2 cellular contexts compared by ENCODE assay signal in the genomic region with DNA sequence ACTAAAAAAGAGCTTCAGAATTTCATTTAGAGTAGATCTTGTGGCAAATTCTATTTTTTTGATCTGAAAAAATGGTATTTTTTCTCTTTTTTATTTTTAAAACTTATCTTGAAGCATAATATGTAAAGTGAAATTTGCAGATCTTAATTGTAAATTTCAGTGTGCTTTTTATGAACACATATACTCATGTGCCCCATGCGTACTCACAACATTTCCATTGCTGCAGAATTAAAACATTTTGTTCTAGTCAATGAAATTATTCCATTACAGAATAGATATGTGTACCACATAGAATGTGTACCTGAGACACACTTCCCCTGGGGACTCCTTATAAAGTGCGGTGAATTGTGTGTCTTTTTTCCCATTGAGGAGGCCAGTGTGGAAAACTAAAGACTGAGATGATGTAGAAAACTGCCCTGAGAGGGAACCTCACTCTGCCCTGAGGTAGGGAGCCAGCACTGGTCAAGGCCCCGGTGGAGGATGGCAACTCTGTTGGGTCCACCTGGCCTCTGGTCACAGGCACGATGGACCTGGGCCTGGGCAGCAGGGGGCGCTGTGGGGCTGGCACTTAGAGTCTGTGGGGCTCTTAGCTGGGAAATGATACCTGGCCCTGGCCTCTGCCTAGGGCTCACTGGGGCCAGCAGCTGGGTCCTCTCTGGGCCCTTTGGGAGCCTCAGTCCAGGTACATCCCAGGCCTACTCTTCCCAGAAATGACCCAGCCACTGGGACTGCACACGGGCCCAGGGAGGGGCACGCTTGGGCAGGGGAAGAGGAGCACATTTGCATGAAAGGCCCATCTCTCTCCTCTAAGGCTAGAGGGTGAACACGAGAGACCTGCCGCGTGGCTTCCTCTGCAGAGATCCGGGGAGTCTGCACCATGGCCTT.
TF ChIP-seq lines count a peak whose summit lies in the region.

No MANE protein-coding gene starts in this region.

TF ChIP-seq in SK-N-SH treated with all-trans-retinoic acid at 6 μM for 48 hours, 23 proteins besides CTCF, POLR2A, EP300 and RAD21 (continued from another document):
- TF ChIP-seq, protein P1, sequence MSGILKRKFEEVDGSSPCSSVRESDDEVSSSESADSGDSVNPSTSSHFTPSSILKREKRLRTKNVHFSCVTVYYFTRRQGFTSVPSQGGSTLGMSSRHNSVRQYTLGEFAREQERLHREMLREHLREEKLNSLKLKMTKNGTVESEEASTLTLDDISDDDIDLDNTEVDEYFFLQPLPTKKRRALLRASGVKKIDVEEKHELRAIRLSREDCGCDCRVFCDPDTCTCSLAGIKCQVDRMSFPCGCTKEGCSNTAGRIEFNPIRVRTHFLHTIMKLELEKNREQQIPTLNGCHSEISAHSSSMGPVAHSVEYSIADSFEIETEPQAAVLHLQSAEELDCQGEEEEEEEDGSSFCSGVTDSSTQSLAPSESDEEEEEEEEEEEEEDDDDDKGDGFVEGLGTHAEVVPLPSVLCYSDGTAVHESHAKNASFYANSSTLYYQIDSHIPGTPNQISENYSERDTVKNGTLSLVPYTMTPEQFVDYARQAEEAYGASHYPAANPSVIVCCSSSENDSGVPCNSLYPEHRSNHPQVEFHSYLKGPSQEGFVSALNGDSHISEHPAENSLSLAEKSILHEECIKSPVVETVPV (CRISPR knock-in tag; IDR thresholded peaks at IDR 0.05) = no peak
- TF ChIP-seq ZFP3 (CRISPR knock-in tag; IDR thresholded peaks at IDR 0.05) (no peak), CSDC2 (CRISPR knock-in tag; IDR thresholded peaks at IDR 0.05) (no peak), SNAI2 (CRISPR knock-in tag; IDR thresholded peaks at IDR 0.05) (no peak), GLIS3 (CRISPR knock-in tag; IDR thresholded peaks at IDR 0.05) (no peak), ZNF70 (CRISPR knock-in tag; IDR thresholded peaks at IDR 0.05) (no peak), OSR1 (CRISPR knock-in tag; IDR thresholded peaks at IDR 0.05) (no peak), TCF4 (CRISPR knock-in tag; IDR thresholded peaks at IDR 0.05; ENCODE audit: borderline replicate concordance) (no peak), PPARA (CRISPR knock-in tag; IDR thresholded peaks at IDR 0.05; ENCODE audit: borderline replicate concordance) (no peak), BACH2 (CRISPR knock-in tag; IDR thresholded peaks at IDR 0.05; ENCODE audit: borderline replicate concordance) (no peak), RARB (CRISPR knock-in tag; IDR thresholded peaks at IDR 0.05) (no peak), TOX (CRISPR knock-in tag; IDR thresholded peaks at IDR 0.05; ENCODE audit: borderline replicate concordance) (no peak), ZNF565 (CRISPR knock-in tag; conservative IDR thresholded peaks at IDR 0.05; ENCODE audit: low read depth) (no peak)
- TF ChIP-seq, protein P2, sequence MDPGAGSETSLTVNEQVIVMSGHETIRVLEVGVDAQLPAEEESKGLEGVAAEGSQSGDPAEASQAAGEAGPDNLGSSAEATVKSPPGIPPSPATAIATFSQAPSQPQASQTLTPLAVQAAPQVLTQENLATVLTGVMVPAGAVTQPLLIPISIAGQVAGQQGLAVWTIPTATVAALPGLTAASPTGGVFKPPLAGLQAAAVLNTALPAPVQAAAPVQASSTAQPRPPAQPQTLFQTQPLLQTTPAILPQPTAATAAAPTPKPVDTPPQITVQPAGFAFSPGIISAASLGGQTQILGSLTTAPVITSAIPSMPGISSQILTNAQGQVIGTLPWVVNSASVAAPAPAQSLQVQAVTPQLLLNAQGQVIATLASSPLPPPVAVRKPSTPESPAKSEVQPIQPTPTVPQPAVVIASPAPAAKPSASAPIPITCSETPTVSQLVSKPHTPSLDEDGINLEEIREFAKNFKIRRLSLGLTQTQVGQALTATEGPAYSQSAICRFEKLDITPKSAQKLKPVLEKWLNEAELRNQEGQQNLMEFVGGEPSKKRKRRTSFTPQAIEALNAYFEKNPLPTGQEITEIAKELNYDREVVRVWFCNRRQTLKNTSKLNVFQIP (CRISPR knock-in tag; IDR thresholded peaks at IDR 0.05; ENCODE audit: borderline replicate concordance, low read depth) = no peak
- TF ChIP-seq, protein P3, sequence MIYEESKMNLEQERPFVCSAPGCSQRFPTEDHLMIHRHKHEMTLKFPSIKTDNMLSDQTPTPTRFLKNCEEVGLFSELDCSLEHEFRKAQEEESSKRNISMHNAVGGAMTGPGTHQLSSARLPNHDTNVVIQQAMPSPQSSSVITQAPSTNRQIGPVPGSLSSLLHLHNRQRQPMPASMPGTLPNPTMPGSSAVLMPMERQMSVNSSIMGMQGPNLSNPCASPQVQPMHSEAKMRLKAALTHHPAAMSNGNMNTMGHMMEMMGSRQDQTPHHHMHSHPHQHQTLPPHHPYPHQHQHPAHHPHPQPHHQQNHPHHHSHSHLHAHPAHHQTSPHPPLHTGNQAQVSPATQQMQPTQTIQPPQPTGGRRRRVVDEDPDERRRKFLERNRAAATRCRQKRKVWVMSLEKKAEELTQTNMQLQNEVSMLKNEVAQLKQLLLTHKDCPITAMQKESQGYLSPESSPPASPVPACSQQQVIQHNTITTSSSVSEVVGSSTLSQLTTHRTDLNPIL (CRISPR knock-in tag; IDR thresholded peaks at IDR 0.05; ENCODE audit: low read depth) = no peak

TF ChIP-seq in K562, 482 proteins besides CTCF, POLR2A, EP300 and RAD21 (continued from another document and continues in another):
- TF ChIP-seq CREB1 (IDR thresholded peaks at IDR 0.05) = no peak; the same call in 1 of the 2 replicates
- 0 out of 2 replicates have a peak, but pooled peaks have one; percentile 33 for TF ChIP-seq CREB1 (CRISPR knock-in tag; IDR thresholded peaks at IDR 0.05)
- no peak for TF ChIP-seq BRD9 (IDR thresholded peaks at IDR 0.05; ENCODE audit: low read depth, partially characterized antibody)
- no peak for TF ChIP-seq LARP7 (IDR thresholded peaks at IDR 0.05)
- no peak for TF ChIP-seq WHSC1 (IDR thresholded peaks at IDR 0.05; ENCODE audit: low read length)
- TF ChIP-seq HOMEZ (CRISPR knock-in tag; IDR thresholded peaks at IDR 0.05) = peak; percentile 23; the same call in 1 of the 2 replicates
- no peak; a peak in 1 of 3 replicates for TF ChIP-seq CBX3 (IDR thresholded peaks at IDR 0.05; ENCODE audit: borderline replicate concordance in 1 of 2, low read length in 2 of 2)
- TF ChIP-seq ZNF165 (CRISPR knock-in tag; IDR thresholded peaks at IDR 0.05; ENCODE audit: borderline replicate concordance) = peak; percentile 77; the same call in 1 of the 2 replicates
- 0 out of 2 replicates have a peak, but pooled peaks have one; percentile 37 for TF ChIP-seq RREB1 (CRISPR knock-in tag; IDR thresholded peaks at IDR 0.05)
- TF ChIP-seq, protein P4, sequence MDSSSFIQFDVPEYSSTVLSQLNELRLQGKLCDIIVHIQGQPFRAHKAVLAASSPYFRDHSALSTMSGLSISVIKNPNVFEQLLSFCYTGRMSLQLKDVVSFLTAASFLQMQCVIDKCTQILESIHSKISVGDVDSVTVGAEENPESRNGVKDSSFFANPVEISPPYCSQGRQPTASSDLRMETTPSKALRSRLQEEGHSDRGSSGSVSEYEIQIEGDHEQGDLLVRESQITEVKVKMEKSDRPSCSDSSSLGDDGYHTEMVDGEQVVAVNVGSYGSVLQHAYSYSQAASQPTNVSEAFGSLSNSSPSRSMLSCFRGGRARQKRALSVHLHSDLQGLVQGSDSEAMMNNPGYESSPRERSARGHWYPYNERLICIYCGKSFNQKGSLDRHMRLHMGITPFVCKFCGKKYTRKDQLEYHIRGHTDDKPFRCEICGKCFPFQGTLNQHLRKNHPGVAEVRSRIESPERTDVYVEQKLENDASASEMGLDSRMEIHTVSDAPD (CRISPR knock-in tag; IDR thresholded peaks at IDR 0.05) = 0 out of 2 replicates have a peak, but pooled peaks have one; percentile 47
- 0 out of 2 replicates have a peak, but pooled peaks have one; percentile 37 for TF ChIP-seq ZNF263 (CRISPR knock-in tag; IDR thresholded peaks at IDR 0.05; ENCODE audit: borderline replicate concordance)
- no peak for TF ChIP-seq DLX4 (CRISPR knock-in tag; IDR thresholded peaks at IDR 0.05)
- no peak for TF ChIP-seq TCF7L2 (IDR thresholded peaks at IDR 0.05; ENCODE audit: low read depth, low read length)
- TF ChIP-seq PHF20 (IDR thresholded peaks at IDR 0.05; ENCODE audit: partially characterized antibody) = no peak
- TF ChIP-seq CBFA2T2 (conservative IDR thresholded peaks at IDR 0.05) = no peak
- TF ChIP-seq ZNF77 (CRISPR knock-in tag; IDR thresholded peaks at IDR 0.05) = no peak
- peak; percentile 80; the same call in 1 of the 2 replicates for TF ChIP-seq STAG1 (CRISPR knock-in tag; IDR thresholded peaks at IDR 0.05; ENCODE audit: borderline replicate concordance)
- TF ChIP-seq, protein P5, sequence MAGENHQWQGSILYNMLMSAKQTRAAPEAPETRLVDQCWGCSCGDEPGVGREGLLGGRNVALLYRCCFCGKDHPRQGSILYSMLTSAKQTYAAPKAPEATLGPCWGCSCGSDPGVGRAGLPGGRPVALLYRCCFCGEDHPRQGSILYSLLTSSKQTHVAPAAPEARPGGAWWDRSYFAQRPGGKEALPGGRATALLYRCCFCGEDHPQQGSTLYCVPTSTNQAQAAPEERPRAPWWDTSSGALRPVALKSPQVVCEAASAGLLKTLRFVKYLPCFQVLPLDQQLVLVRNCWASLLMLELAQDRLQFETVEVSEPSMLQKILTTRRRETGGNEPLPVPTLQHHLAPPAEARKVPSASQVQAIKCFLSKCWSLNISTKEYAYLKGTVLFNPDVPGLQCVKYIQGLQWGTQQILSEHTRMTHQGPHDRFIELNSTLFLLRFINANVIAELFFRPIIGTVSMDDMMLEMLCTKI (IDR thresholded peaks at IDR 0.05; ENCODE audit: partially characterized antibody) = no peak
- no peak for TF ChIP-seq TAF9B (IDR thresholded peaks at IDR 0.05; ENCODE audit: partially characterized antibody)
- TF ChIP-seq FOXP1 (CRISPR knock-in tag; IDR thresholded peaks at IDR 0.05) = peak; percentile 81; the same call in 1 of the 2 replicates
- no peak; the same call in 1 of the 2 replicates for TF ChIP-seq NR2F6 (CRISPR knock-in tag; IDR thresholded peaks at IDR 0.05)
- TF ChIP-seq, protein P6, sequence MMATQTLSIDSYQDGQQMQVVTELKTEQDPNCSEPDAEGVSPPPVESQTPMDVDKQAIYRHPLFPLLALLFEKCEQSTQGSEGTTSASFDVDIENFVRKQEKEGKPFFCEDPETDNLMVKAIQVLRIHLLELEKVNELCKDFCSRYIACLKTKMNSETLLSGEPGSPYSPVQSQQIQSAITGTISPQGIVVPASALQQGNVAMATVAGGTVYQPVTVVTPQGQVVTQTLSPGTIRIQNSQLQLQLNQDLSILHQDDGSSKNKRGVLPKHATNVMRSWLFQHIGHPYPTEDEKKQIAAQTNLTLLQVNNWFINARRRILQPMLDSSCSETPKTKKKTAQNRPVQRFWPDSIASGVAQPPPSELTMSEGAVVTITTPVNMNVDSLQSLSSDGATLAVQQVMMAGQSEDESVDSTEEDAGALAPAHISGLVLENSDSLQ (IDR thresholded peaks at IDR 0.05) = no peak
- TF ChIP-seq FOXA3 (CRISPR knock-in tag; conservative IDR thresholded peaks at IDR 0.05 in 1 of 2, IDR thresholded peaks at IDR 0.05 in 1 of 2) = no peak
- TF ChIP-seq ZNF408 (CRISPR knock-in tag; IDR thresholded peaks at IDR 0.05; ENCODE audit: low read depth) = no peak
- TF ChIP-seq GTF2A2 (tag; IDR thresholded peaks at IDR 0.05) = no peak
- TF ChIP-seq, protein P7, sequence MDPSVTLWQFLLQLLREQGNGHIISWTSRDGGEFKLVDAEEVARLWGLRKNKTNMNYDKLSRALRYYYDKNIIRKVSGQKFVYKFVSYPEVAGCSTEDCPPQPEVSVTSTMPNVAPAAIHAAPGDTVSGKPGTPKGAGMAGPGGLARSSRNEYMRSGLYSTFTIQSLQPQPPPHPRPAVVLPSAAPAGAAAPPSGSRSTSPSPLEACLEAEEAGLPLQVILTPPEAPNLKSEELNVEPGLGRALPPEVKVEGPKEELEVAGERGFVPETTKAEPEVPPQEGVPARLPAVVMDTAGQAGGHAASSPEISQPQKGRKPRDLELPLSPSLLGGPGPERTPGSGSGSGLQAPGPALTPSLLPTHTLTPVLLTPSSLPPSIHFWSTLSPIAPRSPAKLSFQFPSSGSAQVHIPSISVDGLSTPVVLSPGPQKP (CRISPR knock-in tag; IDR thresholded peaks at IDR 0.05) = no peak
